In the genomic region with DNA sequence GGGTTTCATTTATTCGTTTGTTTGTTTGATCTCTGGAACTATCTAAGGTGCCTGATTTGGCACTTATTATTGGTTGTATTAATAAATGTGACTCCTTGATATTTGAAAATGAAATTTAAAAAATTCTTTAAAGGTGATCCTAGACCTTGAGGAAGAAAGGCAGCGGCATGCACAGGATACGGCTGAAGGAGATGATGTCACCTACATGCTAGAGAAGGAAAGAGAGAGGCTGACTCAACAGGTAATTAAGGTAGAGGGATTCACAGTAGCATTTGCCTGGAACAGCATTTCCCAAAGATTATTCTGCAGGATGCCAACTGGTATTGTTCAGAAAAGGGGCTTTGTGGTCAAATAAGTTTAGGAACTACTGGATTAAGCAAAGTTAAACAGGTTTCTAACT, we compare ENCODE assay signal across 20 cellular contexts. TPM values are rescaled to one million over a fixed set of nuclear protein-coding genes. Genes with fewer than 3 reads are reported as not detected.
DNase-seq lines count a peak whose midpoint lies in the region; ATAC-seq, FAIRE-seq and TF ChIP-seq lines count a peak whose summit lies in the region.
"Had no signal": no experiment of that assay in that cellular context is flagged by ENCODE, and none has a peak within 500 bp of the region (broad histone marks: within the 10 kb centered on the region; RNA-seq: fewer than 3 reads in every experiment).

No MANE protein-coding gene starts in this region.

- peaks cover 9 to 36% of the 10 kb centered on the region in 2 experiments; a peak in 3 of 5 replicates for H3K36me3 ChIP-seq in HepG2 (replicated peaks in 1 of 2; ENCODE audit: control insufficient read depth in 1 of 2, insufficient read depth in 2 of 2, low read length in 2 of 2)
- H3K36me3 ChIP-seq in right lobe of liver, result peaks cover 0 to 12% (median 4%) of the 10 kb centered on the region in 4 donors
- peaks cover 0 to 38% of the 10 kb centered on the region in 2 donors for H3K36me3 ChIP-seq in left lung

- no peak overlapping the region for H3K4me2 ChIP-seq in HepG2 (ENCODE audit: low read depth, low read length)
- H3K4me2 ChIP-seq: PC-9 had no signal

- H3K4me3 ChIP-seq in HepG2 (replicated peaks in 1 of 3; ENCODE audit: insufficient read depth in 1 of 3, low read depth in 2 of 3, low read length in 3 of 3), result no peak overlapping the region
- H3K4me3 ChIP-seq in right lobe of liver, result no peak overlapping the region
- no peak overlapping the region for H3K4me3 ChIP-seq in left lung
- H3K4me3 ChIP-seq: HAP-1, PC-9, SJSA1 had no signal

- TF ChIP-seq EP300 in HepG2 (IDR thresholded peaks at IDR 0.05; ENCODE audit: low read depth in 2 of 2, low read length in 2 of 2) (no peak), HepG2 (CRISPR knock-in tag; IDR thresholded peaks at IDR 0.05; ENCODE audit: borderline replicate concordance) (no peak)

- in situ Hi-C loops in HepG2 (cut with HindIII; ENCODE audit: extremely low pct_ligation_motif_present, low pct_unique_long_range_greater_than_20kb), result no loop called here

- no TSS peak for BruUV-seq in HepG2 (replicated peaks; lab: Mats Ljungman, UMichigan)

- no peak for TF ChIP-seq RAD21 in HepG2 (CRISPR knock-in tag; IDR thresholded peaks at IDR 0.05)

- DNase-seq in HepG2 (ENCODE audit: low spot score), result no peak
- no peak for DNase-seq in right lobe of liver
- no peak for DNase-seq in epithelial cell of prostate (ENCODE audit: low read depth, low spot score)
- DNase-seq in left lung, result no peak
- no peak for DNase-seq in OCI-M2 (lab: John Stamatoyannopoulos, UW; ENCODE audit: unreplicated experiment)
- no peak for DNase-seq in DMS79 treated with DMSO at 0.1 percent for 48 hours (lab: John Stamatoyannopoulos, UW)
- DNase-seq: COR-L47, DMS 273 treated with DMSO at 0.1 percent for 48 hours, GDM1, KG1, NCI-H1105 treated with DMSO at 0.1 percent for 48 hours, NCI-H1694 treated with DMSO at 0.1 percent for 48 hours, NCI-H2107, NCI-H345, NCI-H526, PC-9 had no signal

- no peak for FAIRE-seq in HepG2 (lab: Jason Lieb, UNC)

- CTCF ChIA-PET in HepG2 (lab: Yijun Ruan, JAX; ENCODE audit: low intra/inter-chr PET ratio, low total read pairs), result no interaction called here

- no peaks in the 10 kb centered on the region for H4K20me1 ChIP-seq in HepG2 (ENCODE audit: insufficient read depth, low read length)

- H3K27me3 ChIP-seq in HepG2 (ENCODE audit: control insufficient read depth in 1 of 2, insufficient read depth in 2 of 2, low read length in 2 of 2), result no peaks in the 10 kb centered on the region
- H3K27me3 ChIP-seq in right lobe of liver, result no peaks in the 10 kb centered on the region
- no peaks in the 10 kb centered on the region for H3K27me3 ChIP-seq in left lung
- H3K27me3 ChIP-seq: SJSA1 had no signal

- no peaks in the 10 kb centered on the region for H3K9me3 ChIP-seq in HepG2 (ENCODE audit: low read length)
- H3K9me3 ChIP-seq in right lobe of liver, result no peaks in the 10 kb centered on the region
- H3K9me3 ChIP-seq in left lung, result no peaks in the 10 kb centered on the region
- H3K9me3 ChIP-seq: HAP-1, SJSA1 had no signal

- WGBS in HepG2 (ENCODE audit: low lambda C conversion rate), result 96% methylated on average over 3 of the region's 3 CpGs
- WGBS in right lobe of liver (ENCODE audit: insufficient coverage, low coverage, low lambda C conversion rate, missing lambda C conversion rate), result 90% methylated on average over 3 of the region's 3 CpGs

- intact Hi-C loops in HepG2 (cut with micrococcal nuclease; ENCODE audit: unreplicated experiment) (no loop called here), right lobe of liver (cut with DNase I) (no loop called here), left lung (cut with DNase I) (no loop called here)

- H3K79me2 ChIP-seq in HepG2 (ENCODE audit: insufficient read depth, low read length), result no peaks in the 10 kb centered on the region

- H3K9ac ChIP-seq in HepG2 (ENCODE audit: insufficient read depth, low read depth, low read length), result no peak overlapping the region

- POLR2A ChIA-PET in HepG2 (lab: Yijun Ruan, JAX), result no interaction called here

- TF ChIP-seq CTCF in HepG2 (CRISPR knock-in tag; IDR thresholded peaks at IDR 0.05) (no peak), right lobe of liver (IDR thresholded peaks at IDR 0.05) (no peak), left lung (IDR thresholded peaks at IDR 0.05) (no peak)

- ATAC-seq in HepG2, result no peak
- ATAC-seq in right lobe of liver, result no peak
- ATAC-seq in left lung, result peak; percentile 70
- ATAC-seq in HG03354 (IDR thresholded peaks at IDR 0.05; ENCODE audit: poor library complexity, severe bottlenecking, unreplicated experiment), result no peak

- H3K4me1 ChIP-seq in HepG2 (ENCODE audit: insufficient read depth, low read length) (no peaks in the 10 kb centered on the region), right lobe of liver (no peaks in the 10 kb centered on the region), left lung (peaks cover 14 to 15% of the 10 kb centered on the region in 2 donors)
- H3K4me1 ChIP-seq: HAP-1 had no signal

- no peak overlapping the region for H2AFZ ChIP-seq in HepG2 (ENCODE audit: low read length)
- H2AFZ ChIP-seq: PC-9 had no signal

- TF ChIP-seq POLR2A in HepG2 (IDR thresholded peaks at IDR 0.05; ENCODE audit: insufficient read depth in 1 of 2, low read depth in 2 of 2, low read length in 2 of 2), result no peak
- TF ChIP-seq POLR2A in right lobe of liver (IDR thresholded peaks at IDR 0.05), result no peak

- no peak overlapping the region for H3K27ac ChIP-seq in HepG2 (ENCODE audit: extremely low read length, insufficient read depth, low read length)
- H3K27ac ChIP-seq in right lobe of liver, result no peak overlapping the region
- H3K27ac ChIP-seq in epithelial cell of prostate, result peak overlapping the region; percentile 69
- H3K27ac ChIP-seq in left lung, result no peak overlapping the region
- H3K27ac ChIP-seq: PC-9, SJSA1 had no signal

TF ChIP-seq in HepG2, 621 proteins besides CTCF, POLR2A, EP300 and RAD21:
- TF ChIP-seq ATF7 (IDR thresholded peaks at IDR 0.05) (0 out of 2 replicates have a peak, but pooled peaks have one; percentile 23), ATF7 (CRISPR knock-in tag; IDR thresholded peaks at IDR 0.05) (no peak), ZNF614 (CRISPR knock-in tag; IDR thresholded peaks at IDR 0.05; ENCODE audit: borderline replicate concordance) (no peak)

RNA-seq across cellular contexts. Expression of a gene that starts 54.4 kb away (rescaled TPM):
- total RNA-seq in HepG2 (2016; rRNA removed; fragmentation: Illumina TruSeq; extraction: Trizol), result 0.04 and 0.11 TPM in 2 replicates
- total RNA-seq in HepG2 (2016; cell fraction: cytosol; rRNA removed; fragmentation: Illumina TruSeq; extraction: Trizol; ENCODE audit: low read depth), result not detected in 2 replicates
- total RNA-seq in HepG2 (2016; cell fraction: insoluble cytoplasmic fraction; rRNA removed; fragmentation: Illumina TruSeq; extraction: Trizol), result 0.13 and 0.17 TPM in 2 replicates
- 0.06 and 0.07 TPM in 2 replicates for total RNA-seq in HepG2 (2016; cell fraction: membrane; rRNA removed; fragmentation: Illumina TruSeq; extraction: Trizol)
- 0.41 and 0.68 TPM in 2 replicates for total RNA-seq in HepG2 (2016; cell fraction: nucleus; rRNA removed; fragmentation: Illumina TruSeq; extraction: Trizol)
- 0.32 and 0.69 TPM in 2 replicates for polyA plus RNA-seq in HepG2 (2011; rRNA removed)
- polyA plus RNA-seq in HepG2 (2011; cell fraction: cytosol; rRNA removed), result 0.07 and 0.13 TPM in 2 replicates
- polyA plus RNA-seq in HepG2 (2011; cell fraction: nucleus; rRNA removed), result 2.2 and 2.5 TPM in 2 replicates
- polyA plus RNA-seq in HepG2 (2012), result 0.70 and 0.88 TPM in 2 replicates
- polyA plus RNA-seq in HepG2 (2016; cell fraction: cytosol; fragmentation: Illumina TruSeq; extraction: Trizol; ENCODE audit: low read depth), result not detected in 2 replicates
- 0.02 and 0.05 TPM in 2 replicates for polyA plus RNA-seq in HepG2 (2016; cell fraction: insoluble cytoplasmic fraction; fragmentation: Illumina TruSeq; extraction: Trizol; ENCODE audit: low read depth)
- polyA plus RNA-seq in HepG2 (2016; cell fraction: membrane; fragmentation: Illumina TruSeq; extraction: Trizol; ENCODE audit: low read depth), result 0.03 TPM in 1 of 2 replicates, not detected in the other
- 0.36 and 0.89 TPM in 2 replicates for polyA plus RNA-seq in HepG2 (2016; cell fraction: nucleus; fragmentation: Illumina TruSeq; extraction: Trizol; ENCODE audit: insufficient read depth, low read depth)
- 0.74 and 0.84 TPM in 2 replicates for polyA minus RNA-seq in HepG2 (2011; rRNA and poly(A)+ RNA removed; ENCODE audit: low replicate concordance)
- 0.09 and 0.20 TPM in 2 replicates for polyA minus RNA-seq in HepG2 (2011; cell fraction: cytosol; rRNA and poly(A)+ RNA removed)
- polyA minus RNA-seq in HepG2 (2011; cell fraction: nucleus; rRNA and poly(A)+ RNA removed), result 2.8 and 4.0 TPM in 2 replicates
- total RNA-seq in right lobe of liver, result under 1 TPM; 0.20 to 0.68 (median 0.37) TPM
- total RNA-seq in left lung, result 1 to 10 TPM; 4.5 to 5.3 TPM
- total RNA-seq: A172 had no signal

RNA-seq across cellular contexts. Expression of a gene that starts 58.3 kb away (rescaled TPM):
- 4.1 and 6.1 TPM in 2 replicates for total RNA-seq in HepG2 (2016; rRNA removed; fragmentation: Illumina TruSeq; extraction: Trizol)
- 0.79 and 1.0 TPM in 2 replicates for total RNA-seq in HepG2 (2016; cell fraction: cytosol; rRNA removed; fragmentation: Illumina TruSeq; extraction: Trizol; ENCODE audit: low read depth)
- 3.9 and 7.0 TPM in 2 replicates for total RNA-seq in HepG2 (2016; cell fraction: insoluble cytoplasmic fraction; rRNA removed; fragmentation: Illumina TruSeq; extraction: Trizol)
- total RNA-seq in HepG2 (2016; cell fraction: membrane; rRNA removed; fragmentation: Illumina TruSeq; extraction: Trizol), result 2.7 and 3.0 TPM in 2 replicates
- 3.4 and 3.8 TPM in 2 replicates for total RNA-seq in HepG2 (2016; cell fraction: nucleus; rRNA removed; fragmentation: Illumina TruSeq; extraction: Trizol)
- 2.1 and 3.0 TPM in 2 replicates for polyA plus RNA-seq in HepG2 (2011; rRNA removed)
- polyA plus RNA-seq in HepG2 (2011; cell fraction: cytosol; rRNA removed), result 1.1 and 2.2 TPM in 2 replicates
- 3.2 and 3.8 TPM in 2 replicates for polyA plus RNA-seq in HepG2 (2011; cell fraction: nucleus; rRNA removed)
- polyA plus RNA-seq in HepG2 (2012), result 3.3 and 3.8 TPM in 2 replicates
- 0.33 and 0.38 TPM in 2 replicates for polyA plus RNA-seq in HepG2 (2016; cell fraction: cytosol; fragmentation: Illumina TruSeq; extraction: Trizol; ENCODE audit: low read depth)
- 4.1 and 4.2 TPM in 2 replicates for polyA plus RNA-seq in HepG2 (2016; cell fraction: insoluble cytoplasmic fraction; fragmentation: Illumina TruSeq; extraction: Trizol; ENCODE audit: low read depth)
- 0.71 and 0.99 TPM in 2 replicates for polyA plus RNA-seq in HepG2 (2016; cell fraction: membrane; fragmentation: Illumina TruSeq; extraction: Trizol; ENCODE audit: low read depth)
- polyA plus RNA-seq in HepG2 (2016; cell fraction: nucleus; fragmentation: Illumina TruSeq; extraction: Trizol; ENCODE audit: insufficient read depth, low read depth), result 2.9 and 4.9 TPM in 2 replicates
- polyA minus RNA-seq in HepG2 (2011; rRNA and poly(A)+ RNA removed; ENCODE audit: low replicate concordance), result 6.0 and 23.5 TPM in 2 replicates
- 2.5 and 3.6 TPM in 2 replicates for polyA minus RNA-seq in HepG2 (2011; cell fraction: cytosol; rRNA and poly(A)+ RNA removed)
- 17.0 and 19.6 TPM in 2 replicates for polyA minus RNA-seq in HepG2 (2011; cell fraction: nucleus; rRNA and poly(A)+ RNA removed)
- total RNA-seq in right lobe of liver, result 1 to 10 TPM; 3.5 to 8.1 (median 4.8) TPM
- total RNA-seq in left lung, result 10 to 100 TPM; 42.3 to 49.2 TPM
